Comparison of ENCODE assay signal across 19 cellular contexts in the genomic region with DNA sequence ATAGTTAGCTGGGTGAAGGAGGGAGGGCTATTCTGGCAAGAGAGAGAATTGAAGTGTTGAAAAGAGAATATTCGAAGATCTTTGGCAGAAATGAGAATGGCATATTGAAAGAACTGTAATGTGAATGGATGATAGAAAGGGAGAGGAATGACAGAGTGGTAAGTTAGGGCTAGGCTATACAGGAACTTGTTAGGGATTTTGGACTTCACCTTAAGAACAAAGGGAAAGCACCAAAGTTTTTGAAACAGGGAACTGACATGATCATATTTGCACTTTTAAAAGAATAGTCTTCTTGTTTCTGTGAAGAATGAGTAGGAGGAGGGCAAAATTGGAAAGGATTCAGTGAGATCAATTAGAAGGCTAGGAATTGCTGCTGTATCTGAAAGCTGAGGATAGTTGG.
"Had no signal": no experiment of that assay in that cellular context is flagged by ENCODE, and none has a peak within 500 bp of the region (broad histone marks: within the 10 kb centered on the region; RNA-seq: fewer than 3 reads in every experiment).

No MANE protein-coding gene starts in this region.

- H3K9ac ChIP-seq: parathyroid adenoma had no signal

- H3K27me3 Mint-ChIP-seq: activated CD4-positive, alpha-beta T cell treated with anti-CD3 and anti-CD28 coated beads, Interleukin-2, amount 10 ng/mL, durations not matched to agents 24 days and 14 days; central memory CD8-positive, alpha-beta T cell had no signal

- DNase-seq: activated CD4-positive, alpha-beta T cell treated with anti-CD3 and anti-CD28 coated beads, Interleukin-2, amount 10 ng/mL, durations not matched to agents 24 days and 14 days; activated CD8-positive, alpha-beta T cell treated with anti-CD3 and anti-CD28 coated beads, Interleukin-2, amount 10 ng/mL, durations not matched to agents 7 days and 5 days; activated naive CD4-positive, alpha-beta T cell treated with anti-CD3 and anti-CD28 coated beads for 36 hours; activated T-cell treated with anti-CD3 and anti-CD28 coated beads, Interleukin-2, amount 50 U/mL, for 4 hours; cortex of kidney; heart left ventricle; left ventricle myocardium superior; mesendoderm; natural killer cell; stimulated activated CD4-positive, alpha-beta T cell treated with anti-CD3 and anti-CD28 coated beads, Interleukin-2, amount 100 ng/mL, for 24 hours; stimulated activated naive CD8-positive, alpha-beta T cell treated with anti-CD3 and anti-CD28 coated beads, Interleukin-15, Interleukin-2, amounts not matched to agents 100 U/mL and 50 U/mL, for 24 hours; substantia nigra; uterus had no signal

- H3K4me3 Mint-ChIP-seq: activated CD4-positive, alpha-beta T cell treated with anti-CD3 and anti-CD28 coated beads, Interleukin-2, amount 10 ng/mL, durations not matched to agents 24 days and 14 days; activated CD8-positive, alpha-beta T cell treated with anti-CD3 and anti-CD28 coated beads, Interleukin-2, amount 10 ng/mL, durations not matched to agents 7 days and 5 days; activated naive CD4-positive, alpha-beta T cell treated with anti-CD3 and anti-CD28 coated beads for 36 hours; activated T-cell treated with anti-CD3 and anti-CD28 coated beads, Interleukin-2, amount 50 U/mL, for 4 hours; central memory CD8-positive, alpha-beta T cell; natural killer cell; T-helper 1 cell treated with Interleukin-12 subunit alpha and Interleukin-12 subunit beta and Interleukin-4 antibody, amounts not matched to agents 30 μg/mL and 1 μg/mL, for 36 hours had no signal

- ATAC-seq: activated CD8-positive, alpha-beta T cell treated with anti-CD3 and anti-CD28 coated beads, Interleukin-2, amount 10 ng/mL, durations not matched to agents 7 days and 5 days; activated T-cell treated with anti-CD3 and anti-CD28 coated beads, Interleukin-2, amount 50 U/mL, for 4 hours; esophagus mucosa; gastroesophageal sphincter; heart left ventricle; left ventricle myocardium superior; natural killer cell; stimulated activated naive CD8-positive, alpha-beta T cell treated with anti-CD3 and anti-CD28 coated beads, Interleukin-15, Interleukin-2, amounts not matched to agents 100 U/mL and 50 U/mL, for 24 hours had no signal

- H3K4me1 ChIP-seq: gastroesophageal sphincter, parathyroid adenoma, uterus had no signal

- H3K27ac Mint-ChIP-seq: activated CD4-positive, alpha-beta T cell treated with anti-CD3 and anti-CD28 coated beads, Interleukin-2, amount 10 ng/mL, durations not matched to agents 24 days and 14 days; activated CD8-positive, alpha-beta T cell treated with anti-CD3 and anti-CD28 coated beads, Interleukin-2, amount 10 ng/mL, durations not matched to agents 7 days and 5 days; activated naive CD4-positive, alpha-beta T cell treated with anti-CD3 and anti-CD28 coated beads for 36 hours; natural killer cell; T-helper 1 cell treated with Interleukin-12 subunit alpha and Interleukin-12 subunit beta and Interleukin-4 antibody, amounts not matched to agents 30 μg/mL and 1 μg/mL, for 36 hours had no signal

- H3K27ac ChIP-seq: gastroesophageal sphincter, heart left ventricle, parathyroid adenoma, tibial nerve, uterus had no signal

- H3K36me3 Mint-ChIP-seq: natural killer cell had no signal

- H3K27me3 ChIP-seq: gastroesophageal sphincter, heart left ventricle, tibial nerve, uterus had no signal

- H3K4me3 ChIP-seq: gastroesophageal sphincter, heart left ventricle, tibial nerve, uterus had no signal

- H3K36me3 ChIP-seq: uterus had no signal

- H3K9me3 ChIP-seq: gastroesophageal sphincter, heart left ventricle, tibial nerve, uterus had no signal

- H3K9me3 Mint-ChIP-seq: activated T-cell treated with anti-CD3 and anti-CD28 coated beads, Interleukin-2, amount 50 U/mL, for 4 hours; central memory CD8-positive, alpha-beta T cell; natural killer cell; T-helper 1 cell treated with Interleukin-12 subunit alpha and Interleukin-12 subunit beta and Interleukin-4 antibody, amounts not matched to agents 30 μg/mL and 1 μg/mL, for 36 hours had no signal
